In genomic region chr1:111133863-111134262, GRCh38 we compare ENCODE assay signal across 26 cellular contexts. TPM values are rescaled to one million over a fixed set of nuclear protein-coding genes. Genes with fewer than 3 reads are reported as not detected.
DNase-seq lines count a peak whose midpoint lies in the region; ATAC-seq, FAIRE-seq and TF ChIP-seq lines count a peak whose summit lies in the region.
"Had no signal": no experiment of that assay in that cellular context is flagged by ENCODE, and none has a peak within 500 bp of the region (broad histone marks: within the 10 kb centered on the region; RNA-seq: fewer than 3 reads in every experiment).

No MANE protein-coding gene starts in this region.

- CTCF ChIA-PET in CD8-positive, alpha-beta T cell (lab: Charles Lee) = no interaction called here
- CTCF ChIA-PET in GM12878 (lab: Yijun Ruan, JAX) = interaction anchor here (0.6 kb wide), 1 partner anchor 10 kb away, joined by 3 read pairs; no protein-coding TSS in a partner anchor

- no peak for FAIRE-seq in GM12878 (lab: Jason Lieb, UNC)

- H4K20me1 ChIP-seq in GM12878 (ENCODE audit: control insufficient read depth, insufficient read depth) = no peaks in the 10 kb centered on the region

- TF ChIP-seq RAD21 in GM12878 (IDR thresholded peaks at IDR 0.05; ENCODE audit: insufficient read depth, low read depth, low read length) = no peak

- intact Hi-C loops in CD8-positive, alpha-beta T cell (cut with DNase I, micrococcal nuclease) = loop anchor here in 1 of 2 experiments (10.0 kb wide), 1 partner anchor 799 kb away; the partner anchor contains the start of gene RBM15
- intact Hi-C loops in GM12878 (cut with micrococcal nuclease; ENCODE audit: unreplicated experiment) = loop anchor here (10.0 kb wide), 1 partner anchor 471 kb away; no protein-coding TSS in a partner anchor
- intact Hi-C loops in cardiac septum (cut with DNase I) = no loop called here

- H3K36me3 ChIP-seq in CD8-positive, alpha-beta T cell (ENCODE audit: insufficient read depth, low read length) = peaks cover 10% of the 10 kb centered on the region
- H3K36me3 ChIP-seq in GM12878 (ENCODE audit: control insufficient read depth in 2 of 2, insufficient read depth in 2 of 2, low read length in 1 of 2) = peaks cover 0 to 12% of the 10 kb centered on the region in 2 experiments; a peak in 1 of 4 replicates
- H3K36me3 ChIP-seq: thyroid gland had no signal

- peaks cover 37% of the 10 kb centered on the region for H3K4me1 Mint-ChIP-seq in CD8-positive, alpha-beta T cell (ENCODE audit: low read depth)
- peaks cover 57 to 66% (median 59%) of the 10 kb centered on the region in 3 donors for H3K4me1 Mint-ChIP-seq in IgD-negative memory B cell
- H3K4me1 Mint-ChIP-seq in nephron progenitor cell = peaks cover 12% of the 10 kb centered on the region

- SMC1A ChIA-PET in GM12878 (lab: Charles Lee; ENCODE audit: uncharacterized antibody, unreplicated experiment) = interaction anchor here (0.8 to 3.2 kb wide), 8 partner anchors 8 to 86 kb away, joined by 3 to 17 read pairs (median 8); no protein-coding TSS in a partner anchor

- in situ Hi-C loops in GM12878 (cut with MboI) = no loop called here

- peaks cover 22% of the 10 kb centered on the region for H3K79me2 ChIP-seq in GM12878 (ENCODE audit: control insufficient read depth, insufficient read depth, low read length)

- no peak overlapping the region for H3K9ac ChIP-seq in GM12878 (ENCODE audit: control insufficient read depth, insufficient read depth, low read length)
- H3K9ac ChIP-seq: GM23248 had no signal

- RAD21 ChIA-PET in GM12878 (lab: Charles Lee; ENCODE audit: unreplicated experiment) = no interaction called here

- POLR2A ChIA-PET in CD8-positive, alpha-beta T cell (lab: Charles Lee) = no interaction called here
- POLR2A ChIA-PET in GM12878 (lab: Charles Lee) = interaction anchor here (0.9 to 2.0 kb wide), 3 partner anchors 9 to 60 kb away, joined by 3 to 12 read pairs (median 5); no protein-coding TSS in a partner anchor

- no peaks in the 10 kb centered on the region for H3K27me3 Mint-ChIP-seq in CD8-positive, alpha-beta T cell (ENCODE audit: low read depth)
- H3K27me3 Mint-ChIP-seq in IgD-negative memory B cell = peaks cover 2% of the 10 kb centered on the region
- H3K27me3 Mint-ChIP-seq in nephron progenitor cell (ENCODE audit: low read depth, poor library complexity) = no peaks in the 10 kb centered on the region
- H3K27me3 Mint-ChIP-seq: CD4-positive, CD25-positive, alpha-beta regulatory T cell had no signal

- no peak for DNase-seq in CD8-positive, alpha-beta T cell
- DNase-seq in GM12878 (ENCODE audit: low read depth, low spot score) (no peak), nephron progenitor cell (no peak), cardiac septum (ENCODE audit: low spot score) (no peak), SIG-M5 treated with dmso at 0.1 percent for 504 hours (lab: John Stamatoyannopoulos, UW; ENCODE audit: unreplicated experiment) (no peak)
- DNase-seq: activated CD4-positive, alpha-beta T cell treated with anti-CD3 and anti-CD28 coated beads, Interleukin-2, amount 50 U/mL, for 48 hours; activated CD4-positive, CD25-positive, alpha-beta regulatory T cell; activated T-cell treated with anti-CD3 and anti-CD28 coated beads for 4 hours; CD4-positive, CD25-positive, alpha-beta regulatory T cell; cortex of kidney; DMS153; GM23248; islet precursor cell; NCI-H1417; NCI-H2081 treated with DMSO at 0.1 percent for 48 hours; NCI-H345; NCI-H774; stimulated activated CD4-positive, alpha-beta T cell treated with anti-CD3 and anti-CD28 coated beads, Interleukin-4, amount 100 ng/mL, for 24 hours; stimulated activated naive CD8-positive, alpha-beta T cell treated with anti-CD3 and anti-CD28 coated beads, Interleukin-15, Interleukin-2, amounts not matched to agents 100 U/mL and 50 U/mL, for 24 hours; SW 1271; thyroid gland had no signal

- no peaks in the 10 kb centered on the region for H3K27me3 ChIP-seq in CD8-positive, alpha-beta T cell (ENCODE audit: insufficient read depth, low read length)
- H3K27me3 ChIP-seq in GM12878 (replicated peaks in 1 of 2; ENCODE audit: control insufficient read depth in 2 of 2, insufficient read depth in 2 of 2, low read length in 1 of 2) = no peaks in the 10 kb centered on the region
- H3K27me3 ChIP-seq: cardiac muscle cell, thyroid gland had no signal

- no peaks in the 10 kb centered on the region for H3K9me3 Mint-ChIP-seq in CD8-positive, alpha-beta T cell
- H3K9me3 Mint-ChIP-seq in IgD-negative memory B cell = no peaks in the 10 kb centered on the region
- H3K9me3 Mint-ChIP-seq in nephron progenitor cell = no peaks in the 10 kb centered on the region
- H3K9me3 Mint-ChIP-seq: CD4-positive, CD25-positive, alpha-beta regulatory T cell had no signal

- peaks cover 66% of the 10 kb centered on the region for H3K36me3 Mint-ChIP-seq in CD8-positive, alpha-beta T cell
- peaks cover 9% of the 10 kb centered on the region for H3K36me3 Mint-ChIP-seq in IgD-negative memory B cell
- peaks cover 50% of the 10 kb centered on the region for H3K36me3 Mint-ChIP-seq in nephron progenitor cell (ENCODE audit: low read depth)

- 97% methylated on average over 1 of the region's 1 CpG for WGBS in GM12878 (ENCODE audit: insufficient coverage, insufficient replicate concordance, low lambda C conversion rate, missing lambda C conversion rate)

- no TSS peak for BruUV-seq in GM12878 (replicated peaks; lab: Mats Ljungman, UMichigan)

- H3K4me2 ChIP-seq in GM12878 (ENCODE audit: control insufficient read depth, insufficient read depth) = no peak overlapping the region
- H3K4me2 ChIP-seq: smooth muscle cell had no signal

- no peak for TF ChIP-seq POLR2A in GM12878 (IDR thresholded peaks at IDR 0.05; ENCODE audit: low read depth, low read length)

- no peaks in the 10 kb centered on the region for H3K9me3 ChIP-seq in CD8-positive, alpha-beta T cell (ENCODE audit: low read length)
- no peaks in the 10 kb centered on the region; the same call in 2 of the 3 replicates for H3K9me3 ChIP-seq in GM12878 (replicated peaks; ENCODE audit: control insufficient read depth, insufficient read depth, low read length)
- H3K9me3 ChIP-seq: thyroid gland had no signal

- H3K4me3 ChIP-seq in CD8-positive, alpha-beta T cell (ENCODE audit: low read depth, low read length) = no peak overlapping the region
- H3K4me3 ChIP-seq in GM12878 = no peak overlapping the region
- H3K4me3 ChIP-seq: cardiac muscle cell, GM23248, smooth muscle cell, thyroid gland had no signal

- no peak overlapping the region for H3K4me3 Mint-ChIP-seq in CD8-positive, alpha-beta T cell
- peak overlapping the region; percentile 30 to 84 (median 72) for H3K4me3 Mint-ChIP-seq in IgD-negative memory B cell
- no peak overlapping the region for H3K4me3 Mint-ChIP-seq in nephron progenitor cell
- H3K4me3 Mint-ChIP-seq: CD4-positive, CD25-positive, alpha-beta regulatory T cell had no signal

- peak overlapping the region; percentile 57 for H3K27ac Mint-ChIP-seq in CD8-positive, alpha-beta T cell
- H3K27ac Mint-ChIP-seq in IgD-negative memory B cell (peak overlapping the region; percentile 57 to 93 (median 85)), nephron progenitor cell (peak overlapping the region; percentile 69)
- H3K27ac Mint-ChIP-seq: CD4-positive, CD25-positive, alpha-beta regulatory T cell had no signal

- no peak overlapping the region for H3K27ac ChIP-seq in CD8-positive, alpha-beta T cell (ENCODE audit: low read depth, low read length)
- peak overlapping the region; percentile 52 for H3K27ac ChIP-seq in GM12878 (ENCODE audit: control insufficient read depth, insufficient read depth)
- H3K27ac ChIP-seq: cardiac muscle cell, GM23248, thyroid gland had no signal

- no peak for ATAC-seq in CD8-positive, alpha-beta T cell
- no peak for ATAC-seq in GM12878
- no peak for ATAC-seq in GM21723 (IDR thresholded peaks at IDR 0.05; ENCODE audit: unreplicated experiment)
- ATAC-seq: Right ventricle myocardium inferior; stimulated activated naive CD8-positive, alpha-beta T cell treated with anti-CD3 and anti-CD28 coated beads, Interleukin-15, Interleukin-2, amounts not matched to agents 100 U/mL and 50 U/mL, for 24 hours had no signal

- H3K4me1 ChIP-seq in CD8-positive, alpha-beta T cell (ENCODE audit: insufficient read depth, low read length) = peaks cover 15% of the 10 kb centered on the region
- H3K4me1 ChIP-seq in GM12878 (ENCODE audit: control insufficient read depth, insufficient read depth, low read length) = peaks cover 44% of the 10 kb centered on the region

- no peak for TF ChIP-seq EP300 in GM12878 (IDR thresholded peaks at IDR 0.05; ENCODE audit: borderline replicate concordance in 1 of 2, control insufficient read depth in 1 of 2, low read depth in 2 of 2, low read length in 2 of 2)

- H2AFZ ChIP-seq in GM12878 (ENCODE audit: control insufficient read depth, low read depth, low read length) = no peak overlapping the region
- H2AFZ ChIP-seq: GM23248 had no signal

- no peak for TF ChIP-seq CTCF in CD8-positive, alpha-beta T cell (IDR thresholded peaks at IDR 0.05)
- TF ChIP-seq CTCF in GM12878 (IDR thresholded peaks at IDR 0.05 in 2 of 3, conservative IDR thresholded peaks at IDR 0.05 in 1 of 3; ENCODE audit: control insufficient read depth in 2 of 3, extremely low read depth in 1 of 3, insufficient read depth in 1 of 3, low read depth in 3 of 3, low read length in 3 of 3) (no peak), nephron progenitor cell (IDR thresholded peaks at IDR 0.05) (no peak)

RNA-seq across cellular contexts. Expression of gene DRAM2, which starts 6.0 kb away (rescaled TPM):
- total RNA-seq in CD8-positive, alpha-beta T cell = 10 to 100 TPM; 25.5 to 27.1 TPM
- polyA plus RNA-seq in IgD-negative memory B cell = 268 TPM
- total RNA-seq in GM12878 (2013; cell fraction: nucleolus; rRNA removed) = 151 and 152 TPM in 2 replicates
- 76.0 and 80.9 TPM in 2 replicates for total RNA-seq in GM12878 (2014; rRNA removed)
- total RNA-seq in GM12878 (2014; rRNA removed; fragmentation: Illumina TruSeq; extraction: Trizol) = 56.6 and 60.3 TPM in 2 replicates
- total RNA-seq in GM12878 (2021) = 39.1 and 45.3 TPM in 2 replicates
- polyA plus RNA-seq in GM12878 (2011; ENCODE audit: low read depth) = 76.4 TPM
- 229 and 281 TPM in 2 replicates for polyA plus RNA-seq in GM12878 (2011; rRNA removed)
- polyA plus RNA-seq in GM12878 (2011; cell fraction: cytosol; rRNA removed) = 79.5 and 115 TPM in 2 replicates
- 93.3 and 138 TPM in 2 replicates for polyA plus RNA-seq in GM12878 (2011; cell fraction: nucleus; rRNA removed)
- 82.7 and 135 TPM in 2 replicates for polyA plus RNA-seq in GM12878 (2012)
- polyA plus RNA-seq in GM12878 (2014; fragmentation: Illumina TruSeq; extraction: Trizol) = 82.8 and 106 TPM in 2 replicates
- polyA plus RNA-seq in GM12878 (2014; fragmentation: Nextera tagmentation; extraction: Ambion mirVana) = 100 to 1,000 TPM in 1 of 2 experiments, 10 to 100 TPM in 1; 88.3 to 146 TPM
- 64.1 and 88.0 TPM in 2 replicates for polyA plus RNA-seq in GM12878 (2014; rRNA removed)
- polyA plus RNA-seq in GM12878 (2016; fragmentation: Nextera tagmentation; extraction: Ambion mirVana) = 10 to 100 TPM; 57.7 to 58.4 TPM
- 81.4 and 133 TPM in 2 replicates for polyA minus RNA-seq in GM12878 (2011; rRNA and poly(A)+ RNA removed)
- polyA minus RNA-seq in GM12878 (2011; cell fraction: cytosol; rRNA and poly(A)+ RNA removed) = 14.7 and 17.9 TPM in 2 replicates
- polyA minus RNA-seq in GM12878 (2011; cell fraction: nucleus; rRNA and poly(A)+ RNA removed) = 27.7 and 29.8 TPM in 2 replicates
- total RNA-seq in cardiac septum = 26.1 TPM

RNA-seq across cellular contexts. Expression of gene CEPT1, which starts 6.2 kb away (rescaled TPM):
- 10 to 100 TPM; 21.5 to 22.9 TPM for total RNA-seq in CD8-positive, alpha-beta T cell
- polyA plus RNA-seq in IgD-negative memory B cell = 47.4 TPM
- 342 and 348 TPM in 2 replicates for total RNA-seq in GM12878 (2013; cell fraction: nucleolus; rRNA removed)
- 56.0 and 70.0 TPM in 2 replicates for total RNA-seq in GM12878 (2014; rRNA removed)
- 67.5 and 68.8 TPM in 2 replicates for total RNA-seq in GM12878 (2014; rRNA removed; fragmentation: Illumina TruSeq; extraction: Trizol)
- total RNA-seq in GM12878 (2021) = 51.8 and 53.6 TPM in 2 replicates
- 23.6 TPM for polyA plus RNA-seq in GM12878 (2011; ENCODE audit: low read depth)
- 77.9 and 125 TPM in 2 replicates for polyA plus RNA-seq in GM12878 (2011; rRNA removed)
- polyA plus RNA-seq in GM12878 (2011; cell fraction: cytosol; rRNA removed) = 25.7 and 33.4 TPM in 2 replicates
- polyA plus RNA-seq in GM12878 (2011; cell fraction: nucleus; rRNA removed) = 40.1 and 49.8 TPM in 2 replicates
- polyA plus RNA-seq in GM12878 (2012) = 31.1 and 54.5 TPM in 2 replicates
- polyA plus RNA-seq in GM12878 (2014; fragmentation: Illumina TruSeq; extraction: Trizol) = 60.1 and 83.5 TPM in 2 replicates
- polyA plus RNA-seq in GM12878 (2014; fragmentation: Nextera tagmentation; extraction: Ambion mirVana) = 10 to 100 TPM; 29.4 to 55.5 TPM
- 42.4 and 52.7 TPM in 2 replicates for polyA plus RNA-seq in GM12878 (2014; rRNA removed)
- 10 to 100 TPM; 53.1 to 54.1 TPM for polyA plus RNA-seq in GM12878 (2016; fragmentation: Nextera tagmentation; extraction: Ambion mirVana)
- polyA minus RNA-seq in GM12878 (2011; rRNA and poly(A)+ RNA removed) = 71.9 and 97.9 TPM in 2 replicates
- 19.6 and 21.8 TPM in 2 replicates for polyA minus RNA-seq in GM12878 (2011; cell fraction: cytosol; rRNA and poly(A)+ RNA removed)
- polyA minus RNA-seq in GM12878 (2011; cell fraction: nucleus; rRNA and poly(A)+ RNA removed) = 43.4 and 48.7 TPM in 2 replicates
- total RNA-seq in cardiac septum = 14.3 TPM

Comparison
In these comparisons a context has a peak if more than half of its experiments do, and no peak if none do; other contexts are left out.
1. H3K4me3 Mint-ChIP-seq: peak in IgD-negative memory B cell (4 of 4); none in CD8-positive, alpha-beta T cell (single experiment) and nephron progenitor cell (single experiment).
2. Peak in every context shown above with its lines, with median percentiles within 50 percentile points of each other: H3K27ac Mint-ChIP-seq.